Comparison of ENCODE assay signal across 17 cellular contexts in the genomic region with DNA sequence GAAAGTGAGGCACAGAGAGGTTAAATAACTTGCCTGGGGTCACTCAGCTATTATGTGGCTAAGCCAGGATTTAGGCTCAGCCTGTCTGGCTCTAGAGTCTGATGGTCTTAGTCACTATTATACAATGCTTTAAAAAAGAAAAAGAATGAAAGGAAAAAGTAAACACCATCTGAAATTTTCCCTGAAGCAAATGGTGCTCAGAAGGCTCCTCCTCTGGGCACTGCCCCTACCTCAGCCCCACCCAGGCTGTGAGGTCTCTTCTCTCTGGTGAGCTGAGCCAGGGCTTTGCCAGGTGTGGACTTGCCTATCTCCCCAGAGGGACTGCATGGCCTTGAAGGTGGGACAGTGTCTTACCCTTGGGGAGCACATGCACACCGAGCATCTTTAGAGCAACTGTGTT.
"Had no signal": no experiment of that assay in that cellular context is flagged by ENCODE, and none has a peak within 500 bp of the region (broad histone marks: within the 10 kb centered on the region; RNA-seq: fewer than 3 reads in every experiment).

No MANE protein-coding gene starts in this region.

- H3K27ac Mint-ChIP-seq: activated T-helper 17 cell treated with anti-CD3 and anti-CD28 coated beads, Interleukin-2, amount 50 U/mL, for 72 hours had no signal

- H3K36me3 Mint-ChIP-seq: natural killer cell treated with Interleukin-12 subunit alpha and Interleukin-12 subunit beta and Interleukin-15 and Interleukin-18, amount 100 ng/mL, for 72 hours had no signal

- H3K4me1 ChIP-seq: ascending aorta had no signal

- H3K4me3 Mint-ChIP-seq: activated T-helper 17 cell treated with anti-CD3 and anti-CD28 coated beads, Interleukin-2, amount 50 U/mL, for 72 hours; natural killer cell treated with Interleukin-12 subunit alpha and Interleukin-12 subunit beta and Interleukin-15 and Interleukin-18, amount 100 ng/mL, for 72 hours had no signal

- H3K36me3 ChIP-seq: ascending aorta, cardiac muscle cell, transverse colon, vagina had no signal

- H3K27me3 ChIP-seq: ascending aorta, cardiac muscle cell, transverse colon, vagina had no signal

- H3K4me3 ChIP-seq: ascending aorta, cardiac muscle cell, transverse colon, vagina had no signal

- H3K27me3 Mint-ChIP-seq: activated T-helper 17 cell treated with anti-CD3 and anti-CD28 coated beads, Interleukin-2, amount 50 U/mL, for 72 hours had no signal

- H3K9me3 ChIP-seq: ascending aorta, transverse colon, vagina had no signal

- ATAC-seq: activated T-helper 17 cell treated with anti-CD3 and anti-CD28 coated beads, Interleukin-2, amount 50 U/mL, for 72 hours; left ventricle myocardium superior; natural killer cell treated with Interleukin-12 subunit alpha and Interleukin-12 subunit beta and Interleukin-15 and Interleukin-18, amount 100 ng/mL, for 72 hours had no signal

- H3K27ac ChIP-seq: ascending aorta, cardiac muscle cell, transverse colon, vagina had no signal

- DNase-seq: activated CD4-positive, alpha-beta T cell treated with anti-CD3 and anti-CD28 coated beads for 1 hour; activated CD4-positive, alpha-beta T cell treated with anti-CD3 and anti-CD28 coated beads, Interleukin-2, amount 50 U/mL, for 4 hours; activated naive CD4-positive, alpha-beta T cell treated with Interleukin-2 at 50 U/mL for 16 hours; hippocampal formation; left ventricle myocardium superior; mesenchymal stem cell; posterior cingulate gyrus; retina; stimulated activated CD4-positive, alpha-beta T cell treated with anti-CD3 and anti-CD28 coated beads, Interleukin-15, amount 100 ng/mL, for 24 hours; stimulated activated CD4-positive, alpha-beta T cell treated with anti-CD3 and anti-CD28 coated beads, Interleukin-4, amount 100 ng/mL, for 1 hour; stimulated activated naive CD4-positive, alpha-beta T cell; transverse colon had no signal
